In the genomic region with DNA sequence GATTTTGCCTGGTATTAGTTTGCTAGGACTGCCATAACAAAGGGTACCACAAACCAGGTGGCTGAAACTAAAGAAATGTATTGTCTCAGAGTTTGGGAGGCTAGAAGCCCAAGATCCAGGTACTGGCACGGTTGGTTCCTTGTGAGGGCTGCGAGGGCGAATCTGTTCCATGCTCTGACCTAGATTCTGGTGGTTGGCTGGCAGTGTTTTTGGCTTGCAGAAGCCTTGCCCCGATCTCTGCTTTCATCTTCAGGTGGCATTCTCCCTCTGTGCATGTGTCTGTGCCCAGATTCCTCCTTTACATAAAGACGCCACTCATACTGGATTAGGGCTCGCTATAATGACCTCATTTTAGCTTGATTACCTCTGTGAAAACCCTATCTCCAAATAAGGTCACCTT, we compare ENCODE assay signal across 17 cellular contexts. TPM values are rescaled to one million over a fixed set of nuclear protein-coding genes. Genes with fewer than 3 reads are reported as not detected.
DNase-seq lines count a peak whose midpoint lies in the region; TF ChIP-seq lines count a peak whose summit lies in the region.
"Had no signal": no experiment of that assay in that cellular context is flagged by ENCODE, and none has a peak within 500 bp of the region (broad histone marks: within the 10 kb centered on the region; RNA-seq: fewer than 3 reads in every experiment).

No MANE protein-coding gene starts in this region.

- H3K9me3 ChIP-seq in HEK293 (ENCODE audit: control insufficient read depth, insufficient read depth, low read depth, low read length) (no peaks in the 10 kb centered on the region), trophoblast cell (ENCODE audit: insufficient read depth, low read depth, low read length) (no peaks in the 10 kb centered on the region), transverse colon (no peaks in the 10 kb centered on the region)
- H3K9me3 ChIP-seq: HAP-1 had no signal

- H3K4me2 ChIP-seq in trophoblast cell (ENCODE audit: low read length), result no peak overlapping the region

- peaks cover 6% of the 10 kb centered on the region for H3K79me2 ChIP-seq in trophoblast cell (ENCODE audit: control insufficient read depth, insufficient read depth, low read length, poor library complexity)

- no peak overlapping the region for H4K91ac ChIP-seq in trophoblast cell (ENCODE audit: low read depth, low read length)

- H3K27me3 ChIP-seq in trophoblast cell (ENCODE audit: insufficient read depth, low read length), result no peaks in the 10 kb centered on the region
- H3K27me3 ChIP-seq in transverse colon, result no peaks in the 10 kb centered on the region

- H3K79me1 ChIP-seq in trophoblast cell (ENCODE audit: low read length), result no peaks in the 10 kb centered on the region

- H2AK5ac ChIP-seq in trophoblast cell (ENCODE audit: low read length), result no peak overlapping the region

- intact Hi-C loops in transverse colon (cut with DNase I; ENCODE audit: low total_unique reads), result no loop called here

- CTCF ChIA-PET in HEK293 (lab: Yijun Ruan, JAX), result interaction anchor here (0.7 to 1.3 kb wide), 3 partner anchors 166 to 206 kb away, joined by 3 read pairs; no protein-coding TSS in a partner anchor

- H3K4ac ChIP-seq in trophoblast cell (ENCODE audit: low read depth, low read length), result peak overlapping the region; percentile 40

- in situ Hi-C loops in transverse colon (cut with MboI; ENCODE audit: low pct_ligation_motif_present in 1 of 4, low pct_unique_long_range_greater_than_20kb in 1 of 4, low sequenced_read_pairs in 3 of 4), result no loop called here

- H2BK120ac ChIP-seq in trophoblast cell (ENCODE audit: insufficient read depth, low read length, poor library complexity), result no peak overlapping the region

- no CpG with 5 or more reads among the region's 6 CpGs for WGBS in trophoblast cell (ENCODE audit: extremely low coverage, insufficient coverage, insufficient read length)
- 89% methylated on average over 6 of the region's 6 CpGs; no CpG with 5 or more reads in 1 of the 2 donors for WGBS in transverse colon (ENCODE audit: low coverage in 1 of 2), 2 donors

- peak; percentile 77 for DNase-seq in cerebellum (ENCODE audit: low spot score)
- DNase-seq in trophoblast cell, result no peak
- DNase-seq in transverse colon, result no peak
- no peak for DNase-seq in OCI-M1 (lab: John Stamatoyannopoulos, UW)
- no peak for DNase-seq in effector CD8-positive, alpha-beta T cell (lab: John Stamatoyannopoulos, UW)
- no peak for DNase-seq in activated CD4-positive, CD25-positive, alpha-beta regulatory T cell (lab: John Stamatoyannopoulos, UW)
- DNase-seq: DMS53, NCI-H1930, NCI-H2171, NCI-H446, NCI-H748 treated with DMSO at 0.1 percent for 48 hours, PC-3 had no signal

- no peak overlapping the region for H3K9ac ChIP-seq in trophoblast cell (ENCODE audit: low read length)

- H4K12ac ChIP-seq in trophoblast cell (ENCODE audit: low read depth, low read length), result no peak overlapping the region

- H3K14ac ChIP-seq in trophoblast cell (ENCODE audit: low read length), result no peak overlapping the region

- no peak for TF ChIP-seq POLR2A in transverse colon (IDR thresholded peaks at IDR 0.05)

- H3K4me3 ChIP-seq in HEK293 (ENCODE audit: low read depth, low read length) (no peak overlapping the region), trophoblast cell (ENCODE audit: low read depth, low read length) (no peak overlapping the region), transverse colon (no peak overlapping the region)
- H3K4me3 ChIP-seq: HAP-1, K562 had no signal

- POLR2A ChIA-PET in HEK293 (lab: Yijun Ruan, JAX), result no interaction called here

- peaks cover 9 to 23% of the 10 kb centered on the region in 2 experiments for H3K36me3 ChIP-seq in HEK293 (ENCODE audit: control insufficient read depth in 2 of 2, insufficient read depth in 1 of 2, low read length in 2 of 2)
- peaks cover 14 to 20% of the 10 kb centered on the region in 2 experiments for H3K36me3 ChIP-seq in trophoblast cell (ENCODE audit: control insufficient read depth in 1 of 2, insufficient read depth in 2 of 2, low read length in 2 of 2)
- no peaks in the 10 kb centered on the region for H3K36me3 ChIP-seq in transverse colon

- H2AFZ ChIP-seq in trophoblast cell (ENCODE audit: insufficient read depth, low read length, poor library complexity), result no peak overlapping the region

- TF ChIP-seq EP300 in transverse colon (IDR thresholded peaks at IDR 0.05; ENCODE audit: low read depth), result no peak

- peak overlapping the region; percentile 71 for H2BK12ac ChIP-seq in trophoblast cell (ENCODE audit: low read length)

- H3K4me1 ChIP-seq in HEK293 (ENCODE audit: control insufficient read depth, insufficient read depth, low read length) (peaks cover 5% of the 10 kb centered on the region), trophoblast cell (ENCODE audit: control insufficient read depth in 1 of 2, insufficient read depth in 2 of 2, low read length in 2 of 2) (peaks cover 2 to 9% of the 10 kb centered on the region in 2 experiments), transverse colon (peaks cover 0 to 19% (median 17%) of the 10 kb centered on the region in 4 donors)
- H3K4me1 ChIP-seq: HAP-1 had no signal

- H3K23ac ChIP-seq in trophoblast cell (ENCODE audit: low read length), result no peak overlapping the region

- no peak overlapping the region for H2BK5ac ChIP-seq in trophoblast cell (ENCODE audit: low read depth, low read length, poor library complexity)

- no peak overlapping the region for H4K8ac ChIP-seq in trophoblast cell (ENCODE audit: low read depth, low read length)

- no peak overlapping the region for H3K18ac ChIP-seq in trophoblast cell (ENCODE audit: low read length)

- H3K27ac ChIP-seq in HEK293 (ENCODE audit: extremely low read depth, low read depth, low read length) (no peak overlapping the region), trophoblast cell (ENCODE audit: low read depth, low read length) (no peak overlapping the region), transverse colon (peak overlapping the region in 3 of 4 donors; percentile 20 to 60 (median 45))
- H3K27ac ChIP-seq: C4-2B, RWPE1 had no signal

- TF ChIP-seq CTCF in HEK293 (tag by site-specific recombination; IDR thresholded peaks at IDR 0.05), result no peak
- no peak for TF ChIP-seq CTCF in transverse colon (IDR thresholded peaks at IDR 0.05)

TF ChIP-seq in HEK293, 187 proteins besides CTCF, POLR2A, EP300 and RAD21:
- no peak for TF ChIP-seq ZNF23 (tag by site-specific recombination; IDR thresholded peaks at IDR 0.05; ENCODE audit: borderline replicate concordance)
- TF ChIP-seq, protein P1, sequence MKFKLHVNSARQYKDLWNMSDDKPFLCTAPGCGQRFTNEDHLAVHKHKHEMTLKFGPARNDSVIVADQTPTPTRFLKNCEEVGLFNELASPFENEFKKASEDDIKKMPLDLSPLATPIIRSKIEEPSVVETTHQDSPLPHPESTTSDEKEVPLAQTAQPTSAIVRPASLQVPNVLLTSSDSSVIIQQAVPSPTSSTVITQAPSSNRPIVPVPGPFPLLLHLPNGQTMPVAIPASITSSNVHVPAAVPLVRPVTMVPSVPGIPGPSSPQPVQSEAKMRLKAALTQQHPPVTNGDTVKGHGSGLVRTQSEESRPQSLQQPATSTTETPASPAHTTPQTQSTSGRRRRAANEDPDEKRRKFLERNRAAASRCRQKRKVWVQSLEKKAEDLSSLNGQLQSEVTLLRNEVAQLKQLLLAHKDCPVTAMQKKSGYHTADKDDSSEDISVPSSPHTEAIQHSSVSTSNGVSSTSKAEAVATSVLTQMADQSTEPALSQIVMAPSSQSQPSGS (tag by site-specific recombination; IDR thresholded peaks at IDR 0.05; ENCODE audit: low read depth), result peak; percentile 42; the same call in 1 of the 2 replicates

RNA-seq across cellular contexts. Expression of a gene that starts 36.7 kb away (rescaled TPM):
- total RNA-seq in cerebellum, result 20.0 TPM
- polyA plus RNA-seq in trophoblast cell (2013), result 251 and 256 TPM in 2 replicates
- 10 to 100 TPM; 13.9 to 18.3 (median 15.3) TPM for total RNA-seq in transverse colon

Comparison
In these comparisons a context has a peak if more than half of its experiments do, and no peak if none do; other contexts are left out.
1. H3K27ac ChIP-seq: peak in transverse colon (3 of 4); none in HEK293 (single experiment) and trophoblast cell (single experiment).